ENCODE assay signal across 1 cellular context in the genomic region with DNA sequence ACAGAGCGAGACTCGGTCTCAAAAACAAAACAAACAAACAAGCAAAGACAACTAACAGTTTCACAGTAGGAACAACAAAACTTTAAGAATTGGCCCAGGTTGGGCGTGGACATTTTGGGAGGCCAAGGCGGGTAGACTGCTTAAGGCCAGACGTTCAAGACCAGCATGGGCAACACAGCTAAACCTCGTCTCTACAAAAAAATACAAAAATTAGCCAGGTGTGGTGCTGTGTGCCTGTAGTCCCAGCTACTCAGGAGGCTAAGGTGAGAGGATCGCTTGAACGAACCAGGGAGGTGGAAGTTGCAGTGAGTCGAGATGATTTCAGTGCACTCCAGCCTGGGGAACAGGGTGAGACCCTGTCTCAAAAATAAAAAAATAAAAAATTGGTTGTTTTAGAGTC.
TF ChIP-seq lines count a peak whose summit lies in the region.

No MANE protein-coding gene starts in this region.

TF ChIP-seq in HepG2, 621 proteins besides CTCF, POLR2A, EP300 and RAD21:
- TF ChIP-seq MATR3 (CRISPR knock-in tag; IDR thresholded peaks at IDR 0.05), result no peak
- TF ChIP-seq ZNF572 (CRISPR knock-in tag; IDR thresholded peaks at IDR 0.05), result no peak
- TF ChIP-seq ZNF33A (CRISPR knock-in tag; IDR thresholded peaks at IDR 0.05; ENCODE audit: borderline replicate concordance), result no peak
